In the genomic region with DNA sequence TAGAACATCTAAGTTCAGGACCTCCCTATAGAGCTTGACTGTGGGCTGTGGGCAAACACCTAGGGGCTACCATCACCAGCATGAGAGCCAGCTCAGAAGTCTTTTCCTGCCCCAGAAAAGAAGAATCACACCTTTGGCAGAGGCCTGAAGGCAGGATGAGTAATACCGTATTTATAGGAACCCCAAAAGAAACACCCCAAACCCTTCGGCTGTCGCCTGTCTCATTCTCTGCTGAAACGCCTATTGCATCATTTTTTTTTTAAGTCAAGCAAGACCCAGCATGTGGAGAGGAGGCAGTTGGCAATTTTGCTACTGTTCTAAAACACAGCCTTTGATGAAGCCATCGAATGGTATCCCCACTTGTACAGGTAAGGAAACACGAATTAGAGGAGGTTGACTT, we compare ENCODE assay signal across 13 cellular contexts.
DNase-seq lines count a peak whose midpoint lies in the region; ATAC-seq, FAIRE-seq and TF ChIP-seq lines count a peak whose summit lies in the region.
"Had no signal": no experiment of that assay in that cellular context is flagged by ENCODE, and none has a peak within 500 bp of the region (broad histone marks: within the 10 kb centered on the region; RNA-seq: fewer than 3 reads in every experiment).

No MANE protein-coding gene starts in this region.

- H3K4me1 ChIP-seq in HepG2 (ENCODE audit: insufficient read depth, low read length) (no peaks in the 10 kb centered on the region), right lobe of liver (no peaks in the 10 kb centered on the region), foreskin keratinocyte (peaks cover 10% of the 10 kb centered on the region)
- H3K4me1 ChIP-seq: BLaER1 had no signal

- in situ Hi-C loops in HepG2 (cut with HindIII; ENCODE audit: extremely low pct_ligation_motif_present, low pct_unique_long_range_greater_than_20kb), result no loop called here

- H3K4me3 ChIP-seq in HepG2 (replicated peaks in 1 of 3; ENCODE audit: insufficient read depth in 1 of 3, low read depth in 2 of 3, low read length in 3 of 3), result no peak overlapping the region
- no peak overlapping the region for H3K4me3 ChIP-seq in right lobe of liver
- no peak overlapping the region for H3K4me3 ChIP-seq in bronchial epithelial cell (ENCODE audit: low read depth, low read length)
- H3K4me3 ChIP-seq: BLaER1, GM23248 had no signal

- TF ChIP-seq POLR2A in HepG2 (IDR thresholded peaks at IDR 0.05; ENCODE audit: insufficient read depth in 1 of 2, low read depth in 2 of 2, low read length in 2 of 2), result no peak
- no peak for TF ChIP-seq POLR2A in right lobe of liver (IDR thresholded peaks at IDR 0.05)

- H3K9me3 Mint-ChIP-seq in activated naive CD4-positive, alpha-beta T cell treated with anti-CD3 and anti-CD28 coated beads, Interleukin-2, amount 10 ng/mL, durations not matched to agents 7 days and 5 days, result no peaks in the 10 kb centered on the region

- no peak for FAIRE-seq in HepG2 (lab: Jason Lieb, UNC)
- FAIRE-seq in bronchial epithelial cell (lab: Jason Lieb, UNC), result peak; percentile 18

- TF ChIP-seq EP300 in HepG2 (IDR thresholded peaks at IDR 0.05; ENCODE audit: low read depth in 2 of 2, low read length in 2 of 2) (no peak), HepG2 (CRISPR knock-in tag; IDR thresholded peaks at IDR 0.05; ENCODE audit: borderline replicate concordance) (no peak)

- no peak for TF ChIP-seq RAD21 in HepG2 (CRISPR knock-in tag; IDR thresholded peaks at IDR 0.05)

- H3K27ac Mint-ChIP-seq in activated naive CD4-positive, alpha-beta T cell treated with anti-CD3 and anti-CD28 coated beads, Interleukin-2, amount 10 ng/mL, durations not matched to agents 7 days and 5 days, result no peak overlapping the region
- H3K27ac Mint-ChIP-seq: CD4-positive, CD25-positive, alpha-beta regulatory T cell; H9 had no signal

- WGBS in HepG2 (ENCODE audit: low lambda C conversion rate), result 32% methylated on average over 6 of the region's 6 CpGs
- WGBS in right lobe of liver (ENCODE audit: insufficient coverage, low coverage, low lambda C conversion rate, missing lambda C conversion rate), result 57% methylated on average over 4 of the region's 6 CpGs

- H3K27ac ChIP-seq in HepG2 (ENCODE audit: extremely low read length, insufficient read depth, low read length) (no peak overlapping the region), right lobe of liver (no peak overlapping the region), foreskin keratinocyte (no peak overlapping the region)
- H3K27ac ChIP-seq: BLaER1, GM23248 had no signal

- H3K4me2 ChIP-seq in HepG2 (ENCODE audit: low read depth, low read length), result no peak overlapping the region
- H3K4me2 ChIP-seq: BLaER1 had no signal

- no peaks in the 10 kb centered on the region for H3K79me2 ChIP-seq in HepG2 (ENCODE audit: insufficient read depth, low read length)

- H2AFZ ChIP-seq in HepG2 (ENCODE audit: low read length), result no peak overlapping the region
- H2AFZ ChIP-seq: GM23248 had no signal

- no peaks in the 10 kb centered on the region for H3K36me3 Mint-ChIP-seq in activated naive CD4-positive, alpha-beta T cell treated with anti-CD3 and anti-CD28 coated beads, Interleukin-2, amount 10 ng/mL, durations not matched to agents 7 days and 5 days

- POLR2A ChIA-PET in HepG2 (lab: Yijun Ruan, JAX), result no interaction called here

- TF ChIP-seq CTCF in HepG2 (CRISPR knock-in tag; IDR thresholded peaks at IDR 0.05) (no peak), right lobe of liver (IDR thresholded peaks at IDR 0.05) (no peak), bronchial epithelial cell (IDR thresholded peaks at IDR 0.05; ENCODE audit: insufficient read depth, low read length, severe bottlenecking) (no peak), foreskin keratinocyte (conservative IDR thresholded peaks at IDR 0.05) (no peak)

- no peaks in the 10 kb centered on the region for H3K36me3 ChIP-seq in HepG2 (replicated peaks in 1 of 2; ENCODE audit: control insufficient read depth in 1 of 2, insufficient read depth in 2 of 2, low read length in 2 of 2)
- no peaks in the 10 kb centered on the region for H3K36me3 ChIP-seq in right lobe of liver
- no peaks in the 10 kb centered on the region for H3K36me3 ChIP-seq in bronchial epithelial cell (ENCODE audit: control insufficient read depth, insufficient read depth, low read length)
- H3K36me3 ChIP-seq: BLaER1 had no signal

- H3K4me1 Mint-ChIP-seq in activated naive CD4-positive, alpha-beta T cell treated with anti-CD3 and anti-CD28 coated beads, Interleukin-2, amount 10 ng/mL, durations not matched to agents 7 days and 5 days, result no peaks in the 10 kb centered on the region
- H3K4me1 Mint-ChIP-seq: CD4-positive, CD25-positive, alpha-beta regulatory T cell; H9 had no signal

- CTCF ChIA-PET in HepG2 (lab: Yijun Ruan, JAX; ENCODE audit: low intra/inter-chr PET ratio, low total read pairs), result no interaction called here
- CTCF ChIA-PET in activated naive CD4-positive, alpha-beta T cell treated with anti-CD3 and anti-CD28 coated beads, Interleukin-2, amount 10 ng/mL, durations not matched to agents 7 days and 5 days (lab: Charles Lee), result no interaction called here

- H3K4me3 Mint-ChIP-seq in activated naive CD4-positive, alpha-beta T cell treated with anti-CD3 and anti-CD28 coated beads, Interleukin-2, amount 10 ng/mL, durations not matched to agents 7 days and 5 days, result no peak overlapping the region
- H3K4me3 Mint-ChIP-seq: CD4-positive, CD25-positive, alpha-beta regulatory T cell; H9 had no signal

- no TSS peak for BruUV-seq in HepG2 (replicated peaks; lab: Mats Ljungman, UMichigan)

- intact Hi-C loops in HepG2 (cut with micrococcal nuclease; ENCODE audit: unreplicated experiment) (no loop called here), right lobe of liver (cut with DNase I) (no loop called here)

- H3K9me3 ChIP-seq in HepG2 (ENCODE audit: low read length) (no peaks in the 10 kb centered on the region; the same call in 1 of the 2 replicates), right lobe of liver (no peaks in the 10 kb centered on the region)
- H3K9me3 ChIP-seq: BLaER1 had no signal

- no peak for ATAC-seq in HepG2
- no peak for ATAC-seq in right lobe of liver
- ATAC-seq in foreskin keratinocyte, result peak; percentile 85
- ATAC-seq in GM19463 (IDR thresholded peaks at IDR 0.05; ENCODE audit: unreplicated experiment), result no peak

- H3K27me3 ChIP-seq in HepG2 (ENCODE audit: control insufficient read depth in 1 of 2, insufficient read depth in 2 of 2, low read length in 2 of 2) (no peaks in the 10 kb centered on the region), right lobe of liver (no peaks in the 10 kb centered on the region), bronchial epithelial cell (ENCODE audit: control insufficient read depth, insufficient read depth, low read length) (no peaks in the 10 kb centered on the region), foreskin keratinocyte (no peaks in the 10 kb centered on the region)
- H3K27me3 ChIP-seq: BLaER1 had no signal

- H4K20me1 ChIP-seq in HepG2 (ENCODE audit: insufficient read depth, low read length), result no peaks in the 10 kb centered on the region
- H4K20me1 ChIP-seq: BLaER1 had no signal

- no peaks in the 10 kb centered on the region for H3K27me3 Mint-ChIP-seq in activated naive CD4-positive, alpha-beta T cell treated with anti-CD3 and anti-CD28 coated beads, Interleukin-2, amount 10 ng/mL, durations not matched to agents 7 days and 5 days
- H3K27me3 Mint-ChIP-seq: CD4-positive, CD25-positive, alpha-beta regulatory T cell had no signal

- no peak for DNase-seq in HepG2 (ENCODE audit: low spot score)
- no peak for DNase-seq in right lobe of liver
- DNase-seq in bronchial epithelial cell (ENCODE audit: low read depth), result peak; percentile 45
- DNase-seq in foreskin keratinocyte, result peak; percentile 49 to 78
- no peak for DNase-seq in activated naive CD4-positive, alpha-beta T cell treated with anti-CD3 and anti-CD28 coated beads, Interleukin-2, amount 10 ng/mL, durations not matched to agents 7 days and 5 days
- no peak for DNase-seq in DMS53 (lab: John Stamatoyannopoulos, UW)
- DNase-seq: 8988T; AML-193; CD4-positive, CD25-positive, alpha-beta regulatory T cell; GM23248; H9 had no signal

- H3K9ac ChIP-seq in HepG2 (ENCODE audit: insufficient read depth, low read depth, low read length), result no peak overlapping the region
- H3K9ac ChIP-seq: BLaER1, GM23248 had no signal

TF ChIP-seq in HepG2, 621 proteins besides CTCF, POLR2A, EP300 and RAD21 (continues in another document):
- peak; percentile 45; the same call in 1 of the 2 replicates for TF ChIP-seq ATF7 (IDR thresholded peaks at IDR 0.05)
- no peak for TF ChIP-seq ATF7 (CRISPR knock-in tag; IDR thresholded peaks at IDR 0.05)
- TF ChIP-seq CEBPB (IDR thresholded peaks at IDR 0.05; ENCODE audit: borderline replicate concordance, low read depth, low read length), result peak; percentile 47; the same call in 1 of the 2 replicates
- TF ChIP-seq KAT7 (CRISPR knock-in tag; IDR thresholded peaks at IDR 0.05; ENCODE audit: borderline replicate concordance), result no peak

Comparison
In these comparisons a context has a peak if more than half of its experiments do, and no peak if none do; other contexts are left out.
1. DNase-seq: peak in bronchial epithelial cell (single experiment) and foreskin keratinocyte (2 of 2); none in HepG2 (single experiment), right lobe of liver (0 of 3), activated naive CD4-positive, alpha-beta T cell treated with anti-CD3 and anti-CD28 coated beads, Interleukin-2, amount 10 ng/mL, durations not matched to agents 7 days and 5 days (single experiment) and DMS53 (single experiment).